ENCODE assay signal across 6 cellular contexts in genomic region chr22:20131856-20132685, GRCh38. TPM values are rescaled to one million over a fixed set of nuclear protein-coding genes. Genes with fewer than 3 reads are reported as not detected.
A peak's percentile ranks its signal among the peaks of the same experiment; 100 is the strongest.
DNase-seq lines count a peak whose midpoint lies in the region; ATAC-seq and TF ChIP-seq lines count a peak whose summit lies in the region.

No MANE protein-coding gene starts in this region.

- intact Hi-C loops in left lung (cut with DNase I), result no loop called here

- peaks cover 15 to 52% of the 10 kb centered on the region in 2 donors for H3K4me1 ChIP-seq in left lung

- no peaks in the 10 kb centered on the region for H3K9me3 ChIP-seq in left lung

- peak overlapping the region; percentile 82 to 94 for H3K4me3 ChIP-seq in left lung

- H3K4me3 Mint-ChIP-seq in activated T-cell treated with anti-CD3 and anti-CD28 coated beads, Interleukin-2, amount 50 U/mL, for 72 hours, result peak overlapping the region; percentile 76 to 81

- H3K27ac ChIP-seq in left lung, result peak overlapping the region in 1 of 2 donors; percentile 64

- no peaks in the 10 kb centered on the region for H3K36me3 Mint-ChIP-seq in activated T-cell treated with anti-CD3 and anti-CD28 coated beads, Interleukin-2, amount 50 U/mL, for 72 hours (ENCODE audit: insufficient read depth in 2 of 2)

- ATAC-seq in activated T-cell treated with anti-CD3 and anti-CD28 coated beads, Interleukin-2, amount 50 U/mL, for 72 hours (replicated peaks in 1 of 2), result peak; percentile 5 to 30
- ATAC-seq in left lung, result peak; percentile 1

- no peaks in the 10 kb centered on the region for H3K27me3 Mint-ChIP-seq in activated T-cell treated with anti-CD3 and anti-CD28 coated beads, Interleukin-2, amount 50 U/mL, for 72 hours (ENCODE audit: low read depth)

- H3K27me3 ChIP-seq in left lung, result no peaks in the 10 kb centered on the region

- peaks cover 0 to 11% of the 10 kb centered on the region in 2 donors for H3K36me3 ChIP-seq in left lung

- H3K27ac Mint-ChIP-seq in activated T-cell treated with anti-CD3 and anti-CD28 coated beads, Interleukin-2, amount 50 U/mL, for 72 hours, result no peak overlapping the region

- H3K9me3 Mint-ChIP-seq in activated T-cell treated with anti-CD3 and anti-CD28 coated beads, Interleukin-2, amount 50 U/mL, for 72 hours, result no peaks in the 10 kb centered on the region

- TF ChIP-seq CTCF in left lung (IDR thresholded peaks at IDR 0.05), result no peak

- peaks cover 49% of the 10 kb centered on the region for H3K4me1 Mint-ChIP-seq in activated T-cell treated with anti-CD3 and anti-CD28 coated beads, Interleukin-2, amount 50 U/mL, for 72 hours (ENCODE audit: low read depth)

- POLR2A ChIA-PET in HEK293T (lab: Yijun Ruan, JAX), result no interaction called here

- CTCF ChIA-PET in HEK293T (lab: Yijun Ruan, JAX), result no interaction called here

- DNase-seq in HEK293T (ENCODE audit: extremely low spot score), result peak; percentile 42
- DNase-seq in activated T-cell treated with anti-CD3 and anti-CD28 coated beads, Interleukin-2, amount 50 U/mL, for 72 hours, result peak; percentile 38 to 40
- peak; percentile 51 to 85 for DNase-seq in left lung
- no peak for DNase-seq in retina
- no peak for DNase-seq in AML-193 (lab: John Stamatoyannopoulos, UW)
- DNase-seq in NCI-H2081 treated with DMSO at 0.1 percent for 48 hours (lab: John Stamatoyannopoulos, UW), result no peak

TF ChIP-seq in HEK293T, 16 proteins besides CTCF, POLR2A, EP300 and RAD21:
- no peak for TF ChIP-seq FOXM1 (IDR thresholded peaks at IDR 0.05; ENCODE audit: borderline replicate concordance)
- no peak for TF ChIP-seq SUZ12 (IDR thresholded peaks at IDR 0.05)
- TF ChIP-seq HDGF (IDR thresholded peaks at IDR 0.05; ENCODE audit: borderline replicate concordance), result peak; percentile 70; the same call in 1 of the 2 replicates
- peak; percentile 79 for TF ChIP-seq L3MBTL2 (conservative IDR thresholded peaks at IDR 0.05)

RNA-seq across cellular contexts. Expression of gene ZDHHC8, which starts 0.5 kb away (rescaled TPM):
- total RNA-seq in activated T-cell treated with anti-CD3 and anti-CD28 coated beads, Interleukin-2, amount 50 U/mL, for 72 hours, result 10 to 100 TPM; 41.6 to 47.6 TPM
- 10 to 100 TPM; 63.0 to 81.8 TPM for total RNA-seq in left lung

RNA-seq across cellular contexts. Expression of gene TRMT2A, which starts 15.0 kb away (rescaled TPM):
- 10 to 100 TPM; 55.6 to 56.8 TPM for total RNA-seq in activated T-cell treated with anti-CD3 and anti-CD28 coated beads, Interleukin-2, amount 50 U/mL, for 72 hours
- 10 to 100 TPM; 40.9 to 60.4 TPM for total RNA-seq in left lung

RNA-seq across cellular contexts. Expression of gene RANBP1, which starts 16.2 kb away (rescaled TPM):
- total RNA-seq in activated T-cell treated with anti-CD3 and anti-CD28 coated beads, Interleukin-2, amount 50 U/mL, for 72 hours, result 100 to 1,000 TPM; 194 to 256 TPM
- 100 to 1,000 TPM in 1 of 2 donors, 10 to 100 TPM in 1; 63.7 to 111 TPM for total RNA-seq in left lung

RNA-seq across cellular contexts. Expression of gene CCDC188, which starts 18.8 kb away (rescaled TPM):
- not detected for total RNA-seq in activated T-cell treated with anti-CD3 and anti-CD28 coated beads, Interleukin-2, amount 50 U/mL, for 72 hours
- total RNA-seq in left lung, result 1 to 10 TPM; 1.1 to 1.4 TPM

RNA-seq across cellular contexts. Expression of gene DGCR8, which starts 52.0 kb away (rescaled TPM):
- total RNA-seq in activated T-cell treated with anti-CD3 and anti-CD28 coated beads, Interleukin-2, amount 50 U/mL, for 72 hours, result 10 to 100 TPM; 44.2 to 46.6 TPM
- total RNA-seq in left lung, result 10 to 100 TPM; 28.9 to 34.9 TPM

Comparison
In these comparisons a context has a peak if more than half of its experiments do, and no peak if none do; other contexts are left out.
1. DNase-seq: peak in HEK293T (single experiment), activated T-cell treated with anti-CD3 and anti-CD28 coated beads, Interleukin-2, amount 50 U/mL, for 72 hours (2 of 2) and left lung (2 of 2); none in retina (single experiment), AML-193 (0 of 2) and NCI-H2081 treated with DMSO at 0.1 percent for 48 hours (single experiment).